In genomic region chr2:20998972-20999905, GRCh38 we compare ENCODE assay signal across 1 cellular context.
TF ChIP-seq lines count a peak whose summit lies in the region.

No MANE protein-coding gene starts in this region.

TF ChIP-seq in HepG2, 621 proteins besides CTCF, POLR2A, EP300 and RAD21 (continued from another document and continues in another):
- TF ChIP-seq, protein P1, sequence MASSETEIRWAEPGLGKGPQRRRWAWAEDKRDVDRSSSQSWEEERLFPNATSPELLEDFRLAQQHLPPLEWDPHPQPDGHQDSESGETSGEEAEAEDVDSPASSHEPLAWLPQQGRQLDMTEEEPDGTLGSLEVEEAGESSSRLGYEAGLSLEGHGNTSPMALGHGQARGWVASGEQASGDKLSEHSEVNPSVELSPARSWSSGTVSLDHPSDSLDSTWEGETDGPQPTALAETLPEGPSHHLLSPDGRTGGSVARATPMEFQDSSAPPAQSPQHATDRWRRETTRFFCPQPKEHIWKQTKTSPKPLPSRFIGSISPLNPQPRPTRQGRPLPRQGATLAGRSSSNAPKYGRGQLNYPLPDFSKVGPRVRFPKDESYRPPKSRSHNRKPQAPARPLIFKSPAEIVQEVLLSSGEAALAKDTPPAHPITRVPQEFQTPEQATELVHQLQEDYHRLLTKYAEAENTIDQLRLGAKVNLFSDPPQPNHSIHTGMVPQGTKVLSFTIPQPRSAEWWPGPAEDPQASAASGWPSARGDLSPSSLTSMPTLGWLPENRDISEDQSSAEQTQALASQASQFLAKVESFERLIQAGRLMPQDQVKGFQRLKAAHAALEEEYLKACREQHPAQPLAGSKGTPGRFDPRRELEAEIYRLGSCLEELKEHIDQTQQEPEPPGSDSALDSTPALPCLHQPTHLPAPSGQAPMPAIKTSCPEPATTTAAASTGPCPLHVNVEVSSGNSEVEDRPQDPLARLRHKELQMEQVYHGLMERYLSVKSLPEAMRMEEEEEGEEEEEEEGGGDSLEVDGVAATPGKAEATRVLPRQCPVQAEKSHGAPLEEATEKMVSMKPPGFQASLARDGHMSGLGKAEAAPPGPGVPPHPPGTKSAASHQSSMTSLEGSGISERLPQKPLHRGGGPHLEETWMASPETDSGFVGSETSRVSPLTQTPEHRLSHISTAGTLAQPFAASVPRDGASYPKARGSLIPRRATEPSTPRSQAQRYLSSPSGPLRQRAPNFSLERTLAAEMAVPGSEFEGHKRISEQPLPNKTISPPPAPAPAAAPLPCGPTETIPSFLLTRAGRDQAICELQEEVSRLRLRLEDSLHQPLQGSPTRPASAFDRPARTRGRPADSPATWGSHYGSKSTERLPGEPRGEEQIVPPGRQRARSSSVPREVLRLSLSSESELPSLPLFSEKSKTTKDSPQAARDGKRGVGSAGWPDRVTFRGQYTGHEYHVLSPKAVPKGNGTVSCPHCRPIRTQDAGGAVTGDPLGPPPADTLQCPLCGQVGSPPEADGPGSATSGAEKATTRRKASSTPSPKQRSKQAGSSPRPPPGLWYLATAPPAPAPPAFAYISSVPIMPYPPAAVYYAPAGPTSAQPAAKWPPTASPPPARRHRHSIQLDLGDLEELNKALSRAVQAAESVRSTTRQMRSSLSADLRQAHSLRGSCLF (CRISPR knock-in tag; IDR thresholded peaks at IDR 0.05; ENCODE audit: borderline replicate concordance): no peak
- TF ChIP-seq KLF9 (CRISPR knock-in tag; IDR thresholded peaks at IDR 0.05; ENCODE audit: low read depth) (no peak), SMAD9 (CRISPR knock-in tag; IDR thresholded peaks at IDR 0.05) (no peak), DNMT1 (CRISPR knock-in tag; IDR thresholded peaks at IDR 0.05) (no peak), ZNF354B (CRISPR knock-in tag; IDR thresholded peaks at IDR 0.05) (no peak; the same call in 1 of the 2 replicates), BRD4 (CRISPR knock-in tag; IDR thresholded peaks at IDR 0.05) (no peak), HNF4G (IDR thresholded peaks at IDR 0.05; ENCODE audit: borderline replicate concordance, low read depth, low read length) (peak; percentile 5; the same call in 1 of the 2 replicates), HNF4G (CRISPR knock-in tag; IDR thresholded peaks at IDR 0.05; ENCODE audit: borderline replicate concordance, low read depth) (no peak), ZNF431 (CRISPR knock-in tag; IDR thresholded peaks at IDR 0.05; ENCODE audit: borderline replicate concordance, low read depth) (peak; percentile 32; the same call in 1 of the 2 replicates), SIN3A (IDR thresholded peaks at IDR 0.05; ENCODE audit: borderline replicate concordance, low read depth, low read length) (0 out of 2 replicates have a peak, but pooled peaks have one; percentile 6), ZBTB1 (CRISPR knock-in tag; IDR thresholded peaks at IDR 0.05; ENCODE audit: borderline replicate concordance) (no peak), PLSCR1 (CRISPR knock-in tag; IDR thresholded peaks at IDR 0.05; ENCODE audit: borderline replicate concordance) (no peak), SRSF9 (IDR thresholded peaks at IDR 0.05; ENCODE audit: borderline replicate concordance, insufficient read depth, low read depth, low read length, poor library complexity, severe bottlenecking) (peak; percentile 85), SMAD1 (CRISPR knock-in tag; IDR thresholded peaks at IDR 0.05; ENCODE audit: borderline replicate concordance, low read depth) (no peak), FOXC1 (CRISPR knock-in tag; IDR thresholded peaks at IDR 0.05; ENCODE audit: borderline replicate concordance) (0 out of 2 replicates have a peak, but pooled peaks have one; percentile 9), ZNF543 (CRISPR knock-in tag; IDR thresholded peaks at IDR 0.05) (peak; percentile 53; the same call in 1 of the 2 replicates), ZIK1 (CRISPR knock-in tag; IDR thresholded peaks at IDR 0.05; ENCODE audit: borderline replicate concordance, low read depth) (peak; percentile 35; the same call in 1 of the 2 replicates), ZNF124 (CRISPR knock-in tag; IDR thresholded peaks at IDR 0.05) (0 out of 2 replicates have a peak, but pooled peaks have one; percentile 32), MBNL3 (CRISPR knock-in tag; conservative IDR thresholded peaks at IDR 0.05) (0 out of 2 replicates have a peak, but pooled peaks have one; percentile 52), RBFOX2 (IDR thresholded peaks at IDR 0.05; ENCODE audit: low read depth, low read length) (peak; percentile 90), ZNF382 (CRISPR knock-in tag; IDR thresholded peaks at IDR 0.05; ENCODE audit: borderline replicate concordance) (no peak), KLF11 (CRISPR knock-in tag; IDR thresholded peaks at IDR 0.05) (0 out of 2 replicates have a peak, but pooled peaks have one; percentile 17), BORCS8-MEF2B (CRISPR knock-in tag; IDR thresholded peaks at IDR 0.05) (0 out of 2 replicates have a peak, but pooled peaks have one; percentile 21), ZNF781 (CRISPR knock-in tag; IDR thresholded peaks at IDR 0.05; ENCODE audit: borderline replicate concordance, not compliant biosample characterization) (peak; percentile 68), ZSCAN31 (CRISPR knock-in tag; IDR thresholded peaks at IDR 0.05; ENCODE audit: low read depth) (peak; percentile 50; the same call in 1 of the 2 replicates), SMARCE1 (IDR thresholded peaks at IDR 0.05; ENCODE audit: borderline replicate concordance) (no peak), RBM22 (optimal IDR thresholded peaks at IDR 0.05; ENCODE audit: low read length) (peak; percentile 99), NAIF1 (CRISPR knock-in tag; IDR thresholded peaks at IDR 0.05; ENCODE audit: borderline replicate concordance) (peak; percentile 21; the same call in 1 of the 2 replicates), ZNF550 (CRISPR knock-in tag; IDR thresholded peaks at IDR 0.05; ENCODE audit: borderline replicate concordance) (no peak), MED13 (CRISPR knock-in tag; IDR thresholded peaks at IDR 0.05) (peak; percentile 38), ZNF883 (CRISPR knock-in tag; IDR thresholded peaks at IDR 0.05; ENCODE audit: not compliant biosample characterization) (no peak), RARG (CRISPR knock-in tag; IDR thresholded peaks at IDR 0.05; ENCODE audit: low read depth) (no peak), LRRFIP1 (CRISPR knock-in tag; conservative IDR thresholded peaks at IDR 0.05) (no peak), SPEN (CRISPR knock-in tag; IDR thresholded peaks at IDR 0.05; ENCODE audit: low read depth) (no peak), NCOA5 (CRISPR knock-in tag; IDR thresholded peaks at IDR 0.05) (0 out of 2 replicates have a peak, but pooled peaks have one; percentile 19), ZNF12 (CRISPR knock-in tag; IDR thresholded peaks at IDR 0.05) (no peak), SKI (IDR thresholded peaks at IDR 0.05; ENCODE audit: partially characterized antibody) (no peak), NR2C2 (CRISPR knock-in tag; IDR thresholded peaks at IDR 0.05; ENCODE audit: borderline replicate concordance) (peak; percentile 29), ZNF232 (CRISPR knock-in tag; IDR thresholded peaks at IDR 0.05; ENCODE audit: borderline replicate concordance) (no peak), CCAR2 (optimal IDR thresholded peaks at IDR 0.05; ENCODE audit: low read depth, low read length) (no peak), U2AF2 (IDR thresholded peaks at IDR 0.05; ENCODE audit: low read depth, low read length) (no peak), HHEX (CRISPR knock-in tag; IDR thresholded peaks at IDR 0.05) (no peak)
- TF ChIP-seq, protein P2, sequence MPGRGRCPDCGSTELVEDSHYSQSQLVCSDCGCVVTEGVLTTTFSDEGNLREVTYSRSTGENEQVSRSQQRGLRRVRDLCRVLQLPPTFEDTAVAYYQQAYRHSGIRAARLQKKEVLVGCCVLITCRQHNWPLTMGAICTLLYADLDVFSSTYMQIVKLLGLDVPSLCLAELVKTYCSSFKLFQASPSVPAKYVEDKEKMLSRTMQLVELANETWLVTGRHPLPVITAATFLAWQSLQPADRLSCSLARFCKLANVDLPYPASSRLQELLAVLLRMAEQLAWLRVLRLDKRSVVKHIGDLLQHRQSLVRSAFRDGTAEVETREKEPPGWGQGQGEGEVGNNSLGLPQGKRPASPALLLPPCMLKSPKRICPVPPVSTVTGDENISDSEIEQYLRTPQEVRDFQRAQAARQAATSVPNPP (CRISPR knock-in tag; IDR thresholded peaks at IDR 0.05): peak; percentile 19
- TF ChIP-seq, protein P3, sequence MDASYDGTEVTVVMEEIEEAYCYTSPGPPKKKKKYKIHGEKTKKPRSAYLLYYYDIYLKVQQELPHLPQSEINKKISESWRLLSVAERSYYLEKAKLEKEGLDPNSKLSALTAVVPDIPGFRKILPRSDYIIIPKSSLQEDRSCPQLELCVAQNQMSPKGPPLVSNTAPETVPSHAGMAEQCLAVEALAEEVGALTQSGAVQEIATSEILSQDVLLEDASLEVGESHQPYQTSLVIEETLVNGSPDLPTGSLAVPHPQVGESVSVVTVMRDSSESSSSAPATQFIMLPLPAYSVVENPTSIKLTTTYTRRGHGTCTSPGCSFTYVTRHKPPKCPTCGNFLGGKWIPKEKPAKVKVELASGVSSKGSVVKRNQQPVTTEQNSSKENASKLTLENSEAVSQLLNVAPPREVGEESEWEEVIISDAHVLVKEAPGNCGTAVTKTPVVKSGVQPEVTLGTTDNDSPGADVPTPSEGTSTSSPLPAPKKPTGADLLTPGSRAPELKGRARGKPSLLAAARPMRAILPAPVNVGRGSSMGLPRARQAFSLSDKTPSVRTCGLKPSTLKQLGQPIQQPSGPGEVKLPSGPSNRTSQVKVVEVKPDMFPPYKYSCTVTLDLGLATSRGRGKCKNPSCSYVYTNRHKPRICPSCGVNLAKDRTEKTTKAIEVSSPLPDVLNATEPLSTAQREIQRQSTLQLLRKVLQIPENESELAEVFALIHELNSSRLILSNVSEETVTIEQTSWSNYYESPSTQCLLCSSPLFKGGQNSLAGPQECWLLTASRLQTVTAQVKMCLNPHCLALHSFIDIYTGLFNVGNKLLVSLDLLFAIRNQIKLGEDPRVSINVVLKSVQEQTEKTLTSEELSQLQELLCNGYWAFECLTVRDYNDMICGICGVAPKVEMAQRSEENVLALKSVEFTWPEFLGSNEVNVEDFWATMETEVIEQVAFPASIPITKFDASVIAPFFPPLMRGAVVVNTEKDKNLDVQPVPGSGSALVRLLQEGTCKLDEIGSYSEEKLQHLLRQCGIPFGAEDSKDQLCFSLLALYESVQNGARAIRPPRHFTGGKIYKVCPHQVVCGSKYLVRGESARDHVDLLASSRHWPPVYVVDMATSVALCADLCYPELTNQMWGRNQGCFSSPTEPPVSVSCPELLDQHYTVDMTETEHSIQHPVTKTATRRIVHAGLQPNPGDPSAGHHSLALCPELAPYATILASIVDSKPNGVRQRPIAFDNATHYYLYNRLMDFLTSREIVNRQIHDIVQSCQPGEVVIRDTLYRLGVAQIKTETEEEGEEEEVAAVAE (CRISPR knock-in tag; IDR thresholded peaks at IDR 0.05; ENCODE audit: borderline replicate concordance): no peak
- TF ChIP-seq, protein P4, sequence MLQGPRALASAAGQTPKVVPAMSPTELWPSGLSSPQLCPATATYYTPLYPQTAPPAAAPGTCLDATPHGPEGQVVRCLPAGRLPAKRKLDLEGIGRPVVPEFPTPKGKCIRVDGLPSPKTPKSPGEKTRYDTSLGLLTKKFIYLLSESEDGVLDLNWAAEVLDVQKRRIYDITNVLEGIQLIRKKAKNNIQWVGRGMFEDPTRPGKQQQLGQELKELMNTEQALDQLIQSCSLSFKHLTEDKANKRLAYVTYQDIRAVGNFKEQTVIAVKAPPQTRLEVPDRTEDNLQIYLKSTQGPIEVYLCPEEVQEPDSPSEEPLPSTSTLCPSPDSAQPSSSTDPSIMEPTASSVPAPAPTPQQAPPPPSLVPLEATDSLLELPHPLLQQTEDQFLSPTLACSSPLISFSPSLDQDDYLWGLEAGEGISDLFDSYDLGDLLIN (CRISPR knock-in tag; IDR thresholded peaks at IDR 0.05; ENCODE audit: borderline replicate concordance): no peak
